Comparison of ENCODE assay signal across 21 cellular contexts in the genomic region with DNA sequence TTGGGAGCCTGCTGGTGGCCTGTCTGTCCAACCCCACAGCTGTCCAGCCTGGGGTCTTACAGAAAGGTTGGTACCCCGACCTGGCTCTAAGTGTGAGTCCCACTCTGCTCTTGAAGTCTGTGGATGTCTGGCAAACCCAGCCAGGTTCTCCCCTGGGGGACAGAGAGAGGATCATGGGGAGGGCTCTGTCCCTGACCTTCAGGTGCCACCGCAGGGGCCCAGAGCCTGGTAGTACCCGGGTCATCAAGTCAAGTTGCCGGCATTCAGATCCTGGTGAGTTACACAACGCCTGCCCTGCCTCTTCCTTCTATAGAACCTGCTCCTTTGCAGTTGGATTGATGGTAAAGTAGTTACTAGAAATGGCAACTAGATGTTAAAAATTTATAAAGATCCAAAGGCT.
DNase-seq lines count a peak whose midpoint lies in the region; ATAC-seq and TF ChIP-seq lines count a peak whose summit lies in the region.
"Had no signal": no experiment of that assay in that cellular context is flagged by ENCODE, and none has a peak within 500 bp of the region (broad histone marks: within the 10 kb centered on the region; RNA-seq: fewer than 3 reads in every experiment).

No MANE protein-coding gene starts in this region.

- H3K9ac ChIP-seq in skeletal muscle tissue (ENCODE audit: low read depth in 1 of 3, low read length in 3 of 3) = no peak overlapping the region

- intact Hi-C loops in Right ventricle myocardium superior (cut with DNase I) (no loop called here), cardiac septum (cut with DNase I) (no loop called here)

- H3K4me1 Mint-ChIP-seq in glutamatergic neuron (ENCODE audit: low read depth, unreplicated experiment) = peaks cover 16% of the 10 kb centered on the region
- H3K4me1 Mint-ChIP-seq: activated naive CD8-positive, alpha-beta T cell treated with anti-CD3 and anti-CD28 coated beads, Interleukin-2, amount 50 U/mL, for 24 hours; IgD-negative memory B cell had no signal

- peaks cover 5% of the 10 kb centered on the region for H3K9me3 Mint-ChIP-seq in glutamatergic neuron (ENCODE audit: unreplicated experiment)

- H3K27me3 ChIP-seq in skeletal muscle tissue (ENCODE audit: control insufficient read depth in 3 of 3, insufficient read depth in 3 of 3, low read length in 3 of 3) = peaks cover 0 to under 1% (median 0%) of the 10 kb centered on the region in 3 donors
- H3K27me3 ChIP-seq: Peyer's patch, SJCRH30 had no signal

- ATAC-seq in Right ventricle myocardium superior (ENCODE audit: poor library complexity) = no peak
- no peak for ATAC-seq in GM19023 (IDR thresholded peaks at IDR 0.05; ENCODE audit: unreplicated experiment)
- ATAC-seq: activated naive CD8-positive, alpha-beta T cell treated with anti-CD3 and anti-CD28 coated beads, Interleukin-2, amount 50 U/mL, for 24 hours had no signal

- H3K27ac ChIP-seq in skeletal muscle tissue (ENCODE audit: low read depth, low read length) = peak overlapping the region; percentile 19
- H3K27ac ChIP-seq: Peyer's patch, SJCRH30, skin epidermis had no signal

- H3K4me3 Mint-ChIP-seq in glutamatergic neuron (ENCODE audit: unreplicated experiment) = peak overlapping the region; percentile 2
- H3K4me3 Mint-ChIP-seq: activated naive CD8-positive, alpha-beta T cell treated with anti-CD3 and anti-CD28 coated beads, Interleukin-2, amount 50 U/mL, for 24 hours; IgD-negative memory B cell had no signal

- peaks cover 13% of the 10 kb centered on the region for H3K36me3 Mint-ChIP-seq in glutamatergic neuron (ENCODE audit: unreplicated experiment)

- no peaks in the 10 kb centered on the region for H3K9me3 ChIP-seq in skeletal muscle tissue (ENCODE audit: control insufficient read depth in 3 of 3, low read length in 3 of 3)
- H3K9me3 ChIP-seq: Peyer's patch, SJCRH30 had no signal

- peaks cover 32 to 34% (median 33%) of the 10 kb centered on the region in 3 donors for H3K4me1 ChIP-seq in skeletal muscle tissue (ENCODE audit: control insufficient read depth in 3 of 3, insufficient read depth in 3 of 3, low read length in 3 of 3)
- H3K4me1 ChIP-seq: SJCRH30 had no signal

- H3K27me3 Mint-ChIP-seq in glutamatergic neuron (ENCODE audit: unreplicated experiment) = peaks cover 8% of the 10 kb centered on the region
- H3K27me3 Mint-ChIP-seq: activated naive CD8-positive, alpha-beta T cell treated with anti-CD3 and anti-CD28 coated beads, Interleukin-2, amount 50 U/mL, for 24 hours; IgD-negative memory B cell had no signal

- no peak overlapping the region for H3K4me3 ChIP-seq in skeletal muscle tissue (ENCODE audit: low read length in 3 of 3)
- H3K4me3 ChIP-seq: lung, Peyer's patch, SJCRH30, skin epidermis had no signal

- TF ChIP-seq CTCF in glutamatergic neuron (IDR thresholded peaks at IDR 0.05; ENCODE audit: partially characterized antibody, unreplicated experiment) = no peak

- peak; percentile 8 for DNase-seq in Right ventricle myocardium superior
- DNase-seq in cardiac septum (ENCODE audit: low spot score) = no peak
- DNase-seq in NAMALWA (ENCODE audit: low spot score) = peak; percentile 21
- DNase-seq in glutamatergic neuron = no peak
- DNase-seq in NCI-H187 (lab: John Stamatoyannopoulos, UW) = no peak
- no peak for DNase-seq in DMS114 treated with DMSO at 0.1 percent for 48 hours (lab: John Stamatoyannopoulos, UW; ENCODE audit: unreplicated experiment)
- DNase-seq: activated CD4-positive, alpha-beta T cell treated with anti-CD3 and anti-CD28 coated beads for 1 hour; activated naive CD8-positive, alpha-beta T cell treated with anti-CD3 and anti-CD28 coated beads, Interleukin-2, amount 50 U/mL, for 24 hours; activated T-cell treated with anti-CD3 and anti-CD28 coated beads, Interleukin-2, amount 50 U/mL, for 1 hour; DMS53; NCI-H1105; NCI-H2029; NCI-H526 treated with DMSO at 0.1 percent for 48 hours; Peyer's patch; SJCRH30; trophoblast cell had no signal

- peak overlapping the region; percentile 7 for H3K27ac Mint-ChIP-seq in glutamatergic neuron (ENCODE audit: unreplicated experiment)
- H3K27ac Mint-ChIP-seq: activated naive CD8-positive, alpha-beta T cell treated with anti-CD3 and anti-CD28 coated beads, Interleukin-2, amount 50 U/mL, for 24 hours; IgD-negative memory B cell had no signal

- no peaks in the 10 kb centered on the region for H3K36me3 ChIP-seq in skeletal muscle tissue (ENCODE audit: control insufficient read depth in 3 of 3, insufficient read depth in 3 of 3, low read length in 3 of 3)
- H3K36me3 ChIP-seq: Peyer's patch, SJCRH30 had no signal

Comparison
In these comparisons a context has a peak if more than half of its experiments do, and no peak if none do; other contexts are left out.
1. DNase-seq: peak in Right ventricle myocardium superior (single experiment) and NAMALWA (single experiment); none in cardiac septum (single experiment), glutamatergic neuron (single experiment), NCI-H187 (0 of 2) and DMS114 treated with DMSO at 0.1 percent for 48 hours (single experiment).